In genomic region chr17:29526322-29526721, GRCh38 we compare ENCODE assay signal across 14 cellular contexts.
"Had no signal": no experiment of that assay in that cellular context is flagged by ENCODE, and none has a peak within 500 bp of the region (broad histone marks: within the 10 kb centered on the region; RNA-seq: fewer than 3 reads in every experiment).

No MANE protein-coding gene starts in this region.

- H3K4me1 ChIP-seq: breast epithelium, left lung, tibial artery had no signal

- H3K4me3 ChIP-seq: breast epithelium, left lung, tibial artery had no signal

- H3K9me3 ChIP-seq: breast epithelium, left lung, tibial artery had no signal

- H3K27ac ChIP-seq: breast epithelium, left lung, tibial artery had no signal

- H3K27me3 ChIP-seq: breast epithelium, left lung, tibial artery had no signal

- DNase-seq: activated CD4-positive, alpha-beta memory T cell treated with anti-CD3 and anti-CD28 coated beads for 36 hours; activated CD4-positive, alpha-beta T cell treated with anti-CD3 and anti-CD28 coated beads for 4 hours; activated naive CD4-positive, alpha-beta T cell treated with anti-CD3 and anti-CD28 coated beads for 36 hours; activated T-cell treated with anti-CD3 and anti-CD28 coated beads, Interleukin-2, amount 50 U/mL, for 1 hour; cerebellar nuclear complex; effector CD8-positive, alpha-beta T cell; left lung; retina; stimulated activated CD4-positive, alpha-beta T cell treated with anti-CD3 and anti-CD28 coated beads, Interleukin-12 subunit alpha, Interleukin-12 subunit beta, amount 100 ng/mL, for 4 hours; stimulated activated CD4-positive, alpha-beta T cell treated with anti-CD3 and anti-CD28 coated beads, Interleukin-1b, Interleukin-23, amount 100 ng/mL, for 48 hours; stimulated activated naive CD8-positive, alpha-beta T cell treated with anti-CD3 and anti-CD28 coated beads, Interleukin-15, Interleukin-2, amounts not matched to agents 100 U/mL and 50 U/mL, for 24 hours; substantia nigra; tibial artery had no signal
